Comparison of ENCODE assay signal across 10 cellular contexts in genomic region chr1:202576816-202577215, GRCh38.
DNase-seq lines count a peak whose midpoint lies in the region; ATAC-seq and TF ChIP-seq lines count a peak whose summit lies in the region.
"Had no signal": no experiment of that assay in that cellular context is flagged by ENCODE, and none has a peak within 500 bp of the region (broad histone marks: within the 10 kb centered on the region; RNA-seq: fewer than 3 reads in every experiment).

No MANE protein-coding gene starts in this region.

- H3K9me3 Mint-ChIP-seq in MCF 10A (ENCODE audit: unreplicated experiment), result peaks cover 7% of the 10 kb centered on the region
- no peaks in the 10 kb centered on the region for H3K9me3 Mint-ChIP-seq in activated naive CD4-positive, alpha-beta T cell treated with anti-CD3 and anti-CD28 coated beads, Interleukin-2, amount 10 ng/mL, durations not matched to agents 7 days and 5 days

- no peak for TF ChIP-seq EP300 in upper lobe of left lung (IDR thresholded peaks at IDR 0.05)

- BruUV-seq in MCF 10A (replicated peaks; lab: Mats Ljungman, UMichigan), result no TSS peak

- H3K4me1 ChIP-seq in lower lobe of right lung, result peaks cover 42% of the 10 kb centered on the region
- H3K4me1 ChIP-seq in upper lobe of left lung, result peaks cover 17 to 36% (median 28%) of the 10 kb centered on the region in 4 donors

- no peak overlapping the region for H3K4me3 Mint-ChIP-seq in MCF 10A (ENCODE audit: unreplicated experiment)
- H3K4me3 Mint-ChIP-seq in activated naive CD4-positive, alpha-beta T cell treated with anti-CD3 and anti-CD28 coated beads, Interleukin-2, amount 10 ng/mL, durations not matched to agents 7 days and 5 days, result no peak overlapping the region

- no peaks in the 10 kb centered on the region for H3K9me3 ChIP-seq in lower lobe of right lung
- H3K9me3 ChIP-seq in upper lobe of left lung, result no peaks in the 10 kb centered on the region

- peak overlapping the region; percentile 43 for H3K27ac ChIP-seq in lower lobe of right lung
- peak overlapping the region in 3 of 4 donors; percentile 5 to 42 (median 24) for H3K27ac ChIP-seq in upper lobe of left lung

- CTCF ChIA-PET in MCF 10A (lab: Yijun Ruan, JAX), result interaction anchor here (0.6 to 3.6 kb wide), 8 partner anchors 8 to 950 kb away, joined by 3 to 34 read pairs (median 4); no protein-coding TSS in a partner anchor
- CTCF ChIA-PET in activated naive CD4-positive, alpha-beta T cell treated with anti-CD3 and anti-CD28 coated beads, Interleukin-2, amount 10 ng/mL, durations not matched to agents 7 days and 5 days (lab: Charles Lee), result no interaction called here

- ATAC-seq in lower lobe of right lung (peak; percentile 22 to 48), upper lobe of left lung (ENCODE audit: low FRiP score in 2 of 2) (peak in 1 of 2 donors; percentile 13)

- H3K36me3 Mint-ChIP-seq in MCF 10A (ENCODE audit: insufficient read depth, unreplicated experiment), result peaks cover 22% of the 10 kb centered on the region
- H3K36me3 Mint-ChIP-seq in activated naive CD4-positive, alpha-beta T cell treated with anti-CD3 and anti-CD28 coated beads, Interleukin-2, amount 10 ng/mL, durations not matched to agents 7 days and 5 days, result no peaks in the 10 kb centered on the region

- POLR2A ChIA-PET in MCF 10A (lab: Yijun Ruan, JAX), result interaction anchor here (0.7 to 9.4 kb wide), 9 partner anchors 9 to 450 kb away, joined by 3 to 146 read pairs (median 5); partner anchors contain the start of gene PPFIA4

- H3K27me3 Mint-ChIP-seq in MCF 10A (ENCODE audit: insufficient read depth, unreplicated experiment), result no peaks in the 10 kb centered on the region
- H3K27me3 Mint-ChIP-seq in activated naive CD4-positive, alpha-beta T cell treated with anti-CD3 and anti-CD28 coated beads, Interleukin-2, amount 10 ng/mL, durations not matched to agents 7 days and 5 days, result no peaks in the 10 kb centered on the region

- no peak for TF ChIP-seq POLR2A in upper lobe of left lung (IDR thresholded peaks at IDR 0.05)

- H3K27me3 ChIP-seq in lower lobe of right lung (ENCODE audit: low read depth), result no peaks in the 10 kb centered on the region
- H3K27me3 ChIP-seq in upper lobe of left lung, result no peaks in the 10 kb centered on the region

- H3K36me3 ChIP-seq in lower lobe of right lung (peaks cover 34% of the 10 kb centered on the region), upper lobe of left lung (peaks cover 3 to 38% (median 16%) of the 10 kb centered on the region in 4 donors)

- DNase-seq in Kasumi-1 (lab: John Stamatoyannopoulos, UW), result peak; percentile 12 to 29
- DNase-seq in MCF 10A (ENCODE audit: unreplicated experiment), result peak; percentile 94
- no peak for DNase-seq in lower lobe of right lung
- DNase-seq in upper lobe of left lung, result peak in 1 of 2 donors; percentile 42
- DNase-seq in NCI-H187 treated with DMSO at 0.1 percent for 48 hours (lab: John Stamatoyannopoulos, UW), result no peak
- no peak for DNase-seq in stimulated activated CD8-positive, alpha-beta memory T cell treated with anti-CD3 and anti-CD28 coated beads, Interleukin-4, amount 100 ng/mL, for 48 hours
- no peak for DNase-seq in T-helper 1 cell
- no peak for DNase-seq in activated naive CD4-positive, alpha-beta T cell treated with anti-CD3 and anti-CD28 coated beads, Interleukin-2, amount 10 ng/mL, durations not matched to agents 7 days and 5 days
- DNase-seq: hypothalamus, NCI-H1417 had no signal

- peaks cover 41% of the 10 kb centered on the region for H3K4me1 Mint-ChIP-seq in MCF 10A (ENCODE audit: insufficient read depth, unreplicated experiment)
- no peaks in the 10 kb centered on the region for H3K4me1 Mint-ChIP-seq in activated naive CD4-positive, alpha-beta T cell treated with anti-CD3 and anti-CD28 coated beads, Interleukin-2, amount 10 ng/mL, durations not matched to agents 7 days and 5 days

- intact Hi-C loops in MCF 10A (cut with micrococcal nuclease) (no loop called here), lower lobe of right lung (cut with DNase I) (no loop called here)

- 36 to 62% methylated on average over 1 of the region's 1 CpG for WGBS in upper lobe of left lung, 2 donors

- TF ChIP-seq CTCF in MCF 10A (IDR thresholded peaks at IDR 0.05; ENCODE audit: unreplicated experiment) (no peak), lower lobe of right lung (IDR thresholded peaks at IDR 0.05) (no peak), upper lobe of left lung (IDR thresholded peaks at IDR 0.05) (no peak)

- H3K27ac Mint-ChIP-seq in MCF 10A (ENCODE audit: low read depth, unreplicated experiment), result peak overlapping the region; percentile 68
- H3K27ac Mint-ChIP-seq in activated naive CD4-positive, alpha-beta T cell treated with anti-CD3 and anti-CD28 coated beads, Interleukin-2, amount 10 ng/mL, durations not matched to agents 7 days and 5 days, result no peak overlapping the region

- H3K4me3 ChIP-seq in lower lobe of right lung, result no peak overlapping the region
- no peak overlapping the region for H3K4me3 ChIP-seq in upper lobe of left lung

Comparison
In these comparisons a context has a peak if more than half of its experiments do, and no peak if none do; other contexts are left out.
1. DNase-seq: peak in Kasumi-1 (2 of 2) and MCF 10A (single experiment); none in lower lobe of right lung (single experiment), NCI-H187 treated with DMSO at 0.1 percent for 48 hours (single experiment), stimulated activated CD8-positive, alpha-beta memory T cell treated with anti-CD3 and anti-CD28 coated beads, Interleukin-4, amount 100 ng/mL, for 48 hours (single experiment), T-helper 1 cell (0 of 5) and activated naive CD4-positive, alpha-beta T cell treated with anti-CD3 and anti-CD28 coated beads, Interleukin-2, amount 10 ng/mL, durations not matched to agents 7 days and 5 days (single experiment).